1 cellular context compared by ENCODE assay signal in genomic region chr5:150406120-150407096, GRCh38.
TF ChIP-seq lines count a peak whose summit lies in the region.

No MANE protein-coding gene starts in this region.

TF ChIP-seq in GM12878, 131 proteins besides CTCF, POLR2A, EP300 and RAD21 (continued from another document and continues in another):
- TF ChIP-seq E2F8 (IDR thresholded peaks at IDR 0.05; ENCODE audit: low read depth, partially characterized antibody) (peak; percentile 52), SMAD1 (IDR thresholded peaks at IDR 0.05; ENCODE audit: low read depth, partially characterized antibody) (no peak), KAT2A (conservative IDR thresholded peaks at IDR 0.05; ENCODE audit: control insufficient read depth, low read depth, low read length) (no peak), IRF5 (IDR thresholded peaks at IDR 0.05; ENCODE audit: borderline replicate concordance) (no peak), HCFC1 (IDR thresholded peaks at IDR 0.05; ENCODE audit: low read length) (no peak), CREB1 (IDR thresholded peaks at IDR 0.05; ENCODE audit: low read depth) (no peak), USF2 (IDR thresholded peaks at IDR 0.05; ENCODE audit: borderline replicate concordance, low read depth, low read length) (no peak; the same call in 1 of the 2 replicates), ZNF622 (IDR thresholded peaks at IDR 0.05) (no peak), TCF3 (IDR thresholded peaks at IDR 0.05; ENCODE audit: borderline replicate concordance, insufficient read depth, low read depth, low read length) (no peak), ZBTB40 (IDR thresholded peaks at IDR 0.05; ENCODE audit: borderline replicate concordance) (no peak), REST (IDR thresholded peaks at IDR 0.05; ENCODE audit: low read depth, low read length) (no peak), BCL3 (IDR thresholded peaks at IDR 0.05; ENCODE audit: borderline replicate concordance, insufficient read depth, low read depth, low read length, poor library complexity, severe bottlenecking) (peak; percentile 15), SMARCA5 (IDR thresholded peaks at IDR 0.05) (no peak), NBN (IDR thresholded peaks at IDR 0.05) (no peak), POU2F2 (IDR thresholded peaks at IDR 0.05; ENCODE audit: borderline replicate concordance, low read depth, low read length) (peak; percentile 7; the same call in 1 of the 3 replicates), NFIC (IDR thresholded peaks at IDR 0.05; ENCODE audit: low read depth, low read length) (no peak), TCF12 (IDR thresholded peaks at IDR 0.05; ENCODE audit: low read depth, low read length) (no peak; the same call in 1 of the 2 replicates), RELA (IDR thresholded peaks at IDR 0.05; ENCODE audit: borderline replicate concordance, partially characterized antibody) (no peak), MXI1 (IDR thresholded peaks at IDR 0.05; ENCODE audit: low read depth, low read length) (no peak), IRF4 (IDR thresholded peaks at IDR 0.05; ENCODE audit: low read depth, low read length) (no peak; the same call in 1 of the 2 replicates), BHLHE40 (IDR thresholded peaks at IDR 0.05; ENCODE audit: borderline replicate concordance in 1 of 2, low read depth in 2 of 2, low read length in 1 of 2) (no peak), BCL11A (IDR thresholded peaks at IDR 0.05; ENCODE audit: low read depth, low read length) (peak; percentile 20; the same call in 1 of the 2 replicates), EZH2 (IDR thresholded peaks at IDR 0.05; ENCODE audit: borderline replicate concordance, control insufficient read depth, low read depth, low read length) (no peak), FOXK2 (IDR thresholded peaks at IDR 0.05) (no peak), JUNB (IDR thresholded peaks at IDR 0.05) (no peak), SIN3A (IDR thresholded peaks at IDR 0.05; ENCODE audit: low read depth, low read length) (no peak), SREBF1 (IDR thresholded peaks at IDR 0.05; ENCODE audit: low read length) (no peak), STAT1 (conservative IDR thresholded peaks at IDR 0.05) (no peak), E2F4 (IDR thresholded peaks at IDR 0.05; ENCODE audit: low read depth, low read length) (no peak), ZBED1 (IDR thresholded peaks at IDR 0.05; ENCODE audit: borderline replicate concordance) (no peak; the same call in 1 of the 2 replicates), RUNX3 (IDR thresholded peaks at IDR 0.05; ENCODE audit: low read length) (no peak), MEF2A (IDR thresholded peaks at IDR 0.05; ENCODE audit: insufficient read depth, low read depth, low read length) (0 out of 2 replicates have a peak, but pooled peaks have one; percentile 3), RFX5 (IDR thresholded peaks at IDR 0.05; ENCODE audit: low read depth, low read length) (no peak), NFXL1 (IDR thresholded peaks at IDR 0.05; ENCODE audit: borderline replicate concordance) (no peak), BMI1 (IDR thresholded peaks at IDR 0.05; ENCODE audit: borderline replicate concordance) (peak; percentile 62; the same call in 1 of the 2 replicates), NR2C2 (IDR thresholded peaks at IDR 0.05; ENCODE audit: borderline replicate concordance, control insufficient read depth, insufficient read length, low read depth) (no peak), EGR1 (IDR thresholded peaks at IDR 0.05; ENCODE audit: borderline replicate concordance in 1 of 2, low read depth in 2 of 2, low read length in 2 of 2) (peak in 1 of 2 experiments; percentile 12; a peak in 1 of 3 replicates), ASH2L (IDR thresholded peaks at IDR 0.05; ENCODE audit: borderline replicate concordance, low read depth) (no peak), KLF5 (IDR thresholded peaks at IDR 0.05; ENCODE audit: partially characterized antibody) (no peak), CHD2 (IDR thresholded peaks at IDR 0.05; ENCODE audit: borderline replicate concordance, low read depth, low read length) (no peak), GATAD2B (conservative IDR thresholded peaks at IDR 0.05; ENCODE audit: low read depth) (no peak), NKRF (conservative IDR thresholded peaks at IDR 0.05) (no peak), MTA3 (IDR thresholded peaks at IDR 0.05; ENCODE audit: borderline replicate concordance, low read length) (no peak), HDAC2 (IDR thresholded peaks at IDR 0.05) (no peak), ESRRA (IDR thresholded peaks at IDR 0.05; ENCODE audit: low read length) (no peak), SMC3 (IDR thresholded peaks at IDR 0.05; ENCODE audit: borderline replicate concordance, low read length) (no peak), NRF1 (conservative IDR thresholded peaks at IDR 0.05; ENCODE audit: low read depth, low read length) (no peak), POLR2AphosphoS5 (IDR thresholded peaks at IDR 0.05; ENCODE audit: low read length) (peak; percentile 22; the same call in 1 of the 2 replicates), MYC (IDR thresholded peaks at IDR 0.05; ENCODE audit: insufficient read depth, insufficient read length, insufficient replicate concordance, low read length, severe bottlenecking) (no peak)
